Comparison of ENCODE assay signal across 10 cellular contexts in the genomic region with DNA sequence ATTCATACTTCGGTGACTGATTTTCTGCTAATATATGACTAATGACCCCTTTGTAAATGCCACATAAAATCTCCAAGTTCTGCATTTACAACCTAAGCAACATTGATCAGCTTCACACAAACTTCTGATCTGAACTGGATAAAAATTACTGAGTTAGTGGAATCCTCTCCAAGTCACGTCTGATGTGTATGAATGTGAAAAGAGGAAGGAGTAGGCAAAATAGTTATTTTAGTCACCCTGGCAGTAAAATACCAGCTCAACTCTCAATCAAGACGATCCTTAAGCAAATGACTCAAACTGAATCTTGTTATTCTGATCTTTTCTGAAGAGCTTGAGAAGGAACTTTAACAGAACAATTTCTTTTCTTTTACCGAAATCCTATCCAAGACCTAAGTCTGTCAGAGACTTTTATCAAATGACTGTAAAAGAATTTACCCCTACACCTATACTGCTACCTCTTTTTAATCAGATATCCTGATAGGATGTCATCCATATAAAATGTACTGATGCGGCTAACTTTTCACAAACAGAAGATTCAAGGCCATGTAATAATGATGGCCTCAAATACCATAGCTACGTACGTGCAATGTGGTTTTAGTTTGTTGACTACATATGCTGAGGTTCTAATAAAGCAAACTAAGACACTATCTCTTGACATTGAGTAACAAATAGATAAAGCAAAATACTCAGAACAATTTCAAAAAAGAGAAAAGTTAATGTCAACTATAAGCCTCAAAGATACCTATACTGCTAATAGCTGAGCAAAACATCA.
DNase-seq lines count a peak whose midpoint lies in the region; ATAC-seq and TF ChIP-seq lines count a peak whose summit lies in the region.
"Had no signal": no experiment of that assay in that cellular context is flagged by ENCODE, and none has a peak within 500 bp of the region (broad histone marks: within the 10 kb centered on the region; RNA-seq: fewer than 3 reads in every experiment).

No MANE protein-coding gene starts in this region.

- H3K4me3 ChIP-seq in HAP-1, result no peak overlapping the region
- H3K4me3 ChIP-seq: gastrocnemius medialis had no signal

- no peaks in the 10 kb centered on the region; the same call in 1 of the 2 replicates for H3K9me3 ChIP-seq in HAP-1
- H3K9me3 ChIP-seq: gastrocnemius medialis had no signal

- no peak for TF ChIP-seq CTCF in GM10266 (IDR thresholded peaks at IDR 0.05; ENCODE audit: control insufficient read depth, insufficient read depth, low read depth, missing control alignments)

- no peaks in the 10 kb centered on the region for H3K27me3 ChIP-seq in HAP-1 (ENCODE audit: low read depth)
- H3K27me3 ChIP-seq: gastrocnemius medialis had no signal

- ATAC-seq in GM18517 (IDR thresholded peaks at IDR 0.05; ENCODE audit: unreplicated experiment), result peak; percentile 79
- peak; percentile 53 for ATAC-seq in GM21526 (IDR thresholded peaks at IDR 0.05; ENCODE audit: low FRiP score, unreplicated experiment)
- ATAC-seq in HG03520 (IDR thresholded peaks at IDR 0.05; ENCODE audit: unreplicated experiment), result peak; percentile 62
- no peak for ATAC-seq in HG03342 (IDR thresholded peaks at IDR 0.05; ENCODE audit: unreplicated experiment)
- ATAC-seq: gastrocnemius medialis had no signal

- peaks cover 28% of the 10 kb centered on the region for H3K4me1 ChIP-seq in HAP-1

- DNase-seq in germinal center (ENCODE audit: low spot score) (peak; percentile 25), C1 segment of cervical spinal cord (lab: John Stamatoyannopoulos, UW) (no peak), HAP-1 (ENCODE audit: low spot score in 2 of 2) (no peak), GM10266 (ENCODE audit: extremely low spot score) (no peak)
- DNase-seq: DMS153, gastrocnemius medialis had no signal

- H3K36me3 ChIP-seq in HAP-1 (replicated peaks), result no peaks in the 10 kb centered on the region
- H3K36me3 ChIP-seq: gastrocnemius medialis had no signal

- in situ Hi-C loops in HAP-1 (cut with MboI; ENCODE audit: low sequenced_read_pairs), result no loop called here
